ENCODE assay signal across 8 cellular contexts in genomic region chr7:27586825-27587224, GRCh38.
DNase-seq lines count a peak whose midpoint lies in the region; ATAC-seq and TF ChIP-seq lines count a peak whose summit lies in the region.

No MANE protein-coding gene starts in this region.

- H3K4me2 ChIP-seq in SU-DHL-6 (ENCODE audit: low read depth, low read length, poor library complexity, severe bottlenecking): peak overlapping the region; percentile 43

- no peaks in the 10 kb centered on the region for H3K9me3 ChIP-seq in SU-DHL-6 (ENCODE audit: insufficient read depth, low read length)
- no peaks in the 10 kb centered on the region for H3K9me3 ChIP-seq in sigmoid colon
- H3K9me3 ChIP-seq in CD8-positive, alpha-beta T cell (ENCODE audit: low read length): no peaks in the 10 kb centered on the region

- WGBS in sigmoid colon, 2 donors: 71 to 76% methylated on average over 8 of the region's 8 CpGs

- H3K27me3 ChIP-seq in SU-DHL-6 (ENCODE audit: low read length): no peaks in the 10 kb centered on the region
- no peaks in the 10 kb centered on the region for H3K27me3 ChIP-seq in sigmoid colon
- H3K27me3 ChIP-seq in CD8-positive, alpha-beta T cell (ENCODE audit: insufficient read depth, low read length): no peaks in the 10 kb centered on the region

- no peak overlapping the region for H3K9ac ChIP-seq in SU-DHL-6 (ENCODE audit: low read length)

- H3K79me2 ChIP-seq in SU-DHL-6 (ENCODE audit: insufficient read depth, low read length): no peaks in the 10 kb centered on the region

- no peak overlapping the region for H3K27ac Mint-ChIP-seq in CD8-positive, alpha-beta T cell

- TF ChIP-seq CTCF in GM10248 (IDR thresholded peaks at IDR 0.05; ENCODE audit: control extremely low read depth, extremely low read depth, low read depth, missing control alignments) (no peak), SU-DHL-6 (IDR thresholded peaks at IDR 0.05; ENCODE audit: insufficient read depth, low read length, poor library complexity, severe bottlenecking) (no peak), sigmoid colon (IDR thresholded peaks at IDR 0.05) (no peak)
- TF ChIP-seq CTCF in CD8-positive, alpha-beta T cell (IDR thresholded peaks at IDR 0.05): no peak

- H3K9me3 Mint-ChIP-seq in CD8-positive, alpha-beta T cell: no peaks in the 10 kb centered on the region

- H3K4me3 ChIP-seq in SU-DHL-6 (ENCODE audit: insufficient read depth, low read length, poor library complexity, severe bottlenecking) (no peak overlapping the region), sigmoid colon (no peak overlapping the region)
- H3K4me3 ChIP-seq in CD8-positive, alpha-beta T cell (ENCODE audit: low read depth, low read length): no peak overlapping the region

- H3K27me3 Mint-ChIP-seq in CD8-positive, alpha-beta T cell (ENCODE audit: low read depth): no peaks in the 10 kb centered on the region

- no peaks in the 10 kb centered on the region for H3K4me1 ChIP-seq in sigmoid colon
- H3K4me1 ChIP-seq in CD8-positive, alpha-beta T cell (ENCODE audit: insufficient read depth, low read length): no peaks in the 10 kb centered on the region

- H4K20me1 ChIP-seq in SU-DHL-6 (ENCODE audit: low read depth, low read length): no peaks in the 10 kb centered on the region

- H3K9me2 ChIP-seq in SU-DHL-6 (replicated peaks; ENCODE audit: insufficient read depth, low read length): no peaks in the 10 kb centered on the region

- H3K4me1 Mint-ChIP-seq in CD8-positive, alpha-beta T cell (ENCODE audit: low read depth): no peaks in the 10 kb centered on the region

- H3K27ac ChIP-seq in SU-DHL-6 (ENCODE audit: low read depth, low read length): peak overlapping the region; percentile 10; the same call in 1 of the 2 replicates
- H3K27ac ChIP-seq in sigmoid colon: no peak overlapping the region
- H3K27ac ChIP-seq in CD8-positive, alpha-beta T cell (ENCODE audit: low read depth, low read length): no peak overlapping the region

- H3K36me3 Mint-ChIP-seq in CD8-positive, alpha-beta T cell: peaks cover 15% of the 10 kb centered on the region

- no peak overlapping the region for H3K4me3 Mint-ChIP-seq in CD8-positive, alpha-beta T cell

- peaks cover 9% of the 10 kb centered on the region; the same call in 1 of the 2 replicates for H3F3A ChIP-seq in SU-DHL-6 (ENCODE audit: insufficient read depth)

- peaks cover 3% of the 10 kb centered on the region; the same call in 1 of the 2 replicates for H3K36me3 ChIP-seq in SU-DHL-6 (ENCODE audit: low read length)
- H3K36me3 ChIP-seq in sigmoid colon: no peaks in the 10 kb centered on the region
- no peaks in the 10 kb centered on the region for H3K36me3 ChIP-seq in CD8-positive, alpha-beta T cell (ENCODE audit: insufficient read depth, low read length)

- POLR2A ChIA-PET in GM10248 (lab: Yijun Ruan, JAX): no interaction called here
- POLR2A ChIA-PET in CD8-positive, alpha-beta T cell (lab: Charles Lee): no interaction called here

- ATAC-seq in GM21576 (IDR thresholded peaks at IDR 0.05; ENCODE audit: unreplicated experiment) (peak; percentile 95), HG03575 (IDR thresholded peaks at IDR 0.05; ENCODE audit: extremely low read depth, insufficient number of reproducible peaks, low FRiP score, unreplicated experiment) (peak; percentile 69)
- ATAC-seq in CD8-positive, alpha-beta T cell: no peak

- CTCF ChIA-PET in GM10248 (lab: Yijun Ruan, JAX): interaction anchor here (1.0 to 2.3 kb wide), 7 partner anchors 10 to 391 kb away, joined by 3 to 17 read pairs (median 3); no protein-coding TSS in a partner anchor
- CTCF ChIA-PET in CD8-positive, alpha-beta T cell (lab: Charles Lee): interaction anchor here (2.0 kb wide), 1 partner anchor 11 kb away, joined by 7 read pairs; no protein-coding TSS in a partner anchor

- no peak for TF ChIP-seq POLR2A in sigmoid colon (IDR thresholded peaks at IDR 0.05)

- intact Hi-C loops in sigmoid colon (cut with DNase I): loop anchor here (5.0 kb wide), 1 partner anchor 285 kb away; no protein-coding TSS in a partner anchor
- intact Hi-C loops in CD8-positive, alpha-beta T cell (cut with DNase I, micrococcal nuclease): no loop called here

- TF ChIP-seq EP300 in sigmoid colon (IDR thresholded peaks at IDR 0.05): no peak

- DNase-seq in GM10248 (ENCODE audit: extremely low spot score) (peak; percentile 52), sigmoid colon (no peak)
- no peak for DNase-seq in effector CD4-positive, alpha-beta T cell
- no peak for DNase-seq in activated T-cell treated with anti-CD3 and anti-CD28 coated beads, Interleukin-2, amount 50 U/mL, for 1 hour
- DNase-seq in CD8-positive, alpha-beta T cell: no peak

- no peak overlapping the region for H2AFZ ChIP-seq in SU-DHL-6 (ENCODE audit: low read depth, low read length, severe bottlenecking)
